28 cellular contexts compared by ENCODE assay signal in genomic region chr3:122405015-122405414, GRCh38.
"Had no signal": no experiment of that assay in that cellular context is flagged by ENCODE, and none has a peak within 500 bp of the region (broad histone marks: within the 10 kb centered on the region; RNA-seq: fewer than 3 reads in every experiment).

No MANE protein-coding gene starts in this region.

- H3K9me3 ChIP-seq: colonic mucosa, esophagus muscularis mucosa, heart right ventricle, lower lobe of right lung, ovary, right lobe of liver, spleen, thoracic aorta, tibial nerve, upper lobe of left lung had no signal

- H3K4me1 Mint-ChIP-seq: endodermal cell, nephron progenitor cell had no signal

- H3K4me1 ChIP-seq: colonic mucosa, esophagus muscularis mucosa, foreskin keratinocyte, lower lobe of right lung, tibial nerve, upper lobe of left lung had no signal

- H3K27me3 ChIP-seq: colonic mucosa, esophagus muscularis mucosa, foreskin keratinocyte, heart right ventricle, ovary, right lobe of liver, spleen, tibial nerve, upper lobe of left lung had no signal

- H3K9me3 Mint-ChIP-seq: central memory CD8-positive, alpha-beta T cell; dendritic cell treated with granulocyte-macrophage colony-stimulating factor and Interleukin-4, amounts not matched to agents 40 ng/mL and 50 ng/mL, for 4 days; endodermal cell; naive thymus-derived CD8-positive, alpha-beta T cell; nephron progenitor cell; stimulated activated naive B cell treated with anti-CD40 and anti-IgM and Interleukin-4, amounts not matched to agents 10 μg/mL and 1 μg/mL and 100 μg/mL, for 72 hours; stimulated activated naive CD8-positive, alpha-beta T cell treated with anti-CD3 and anti-CD28 coated beads, Interleukin-15, Interleukin-2, amounts not matched to agents 100 ng/mL and 50 ng/mL, for 24 hours had no signal

- H3K36me3 ChIP-seq: ovary had no signal

- FAIRE-seq: islet of Langerhans, urothelium cell line had no signal

- H3K27ac ChIP-seq: colonic mucosa, esophagus muscularis mucosa, foreskin keratinocyte, lower lobe of right lung, ovary, right lobe of liver, thoracic aorta, tibial nerve, upper lobe of left lung had no signal

- H3K27me3 Mint-ChIP-seq: central memory CD8-positive, alpha-beta T cell; dendritic cell treated with granulocyte-macrophage colony-stimulating factor and Interleukin-4, amounts not matched to agents 40 ng/mL and 50 ng/mL, for 4 days; naive thymus-derived CD8-positive, alpha-beta T cell; stimulated activated naive B cell treated with anti-CD40 and anti-IgM and Interleukin-4, amounts not matched to agents 10 μg/mL and 1 μg/mL and 100 μg/mL, for 72 hours; stimulated activated naive CD8-positive, alpha-beta T cell treated with anti-CD3 and anti-CD28 coated beads, Interleukin-15, Interleukin-2, amounts not matched to agents 100 ng/mL and 50 ng/mL, for 24 hours had no signal

- H3K27ac Mint-ChIP-seq: dendritic cell treated with granulocyte-macrophage colony-stimulating factor and Interleukin-4, amounts not matched to agents 40 ng/mL and 50 ng/mL, for 4 days; endodermal cell; nephron progenitor cell had no signal

- ATAC-seq: foreskin keratinocyte; left cardiac atrium; left ventricle myocardium superior; lower lobe of right lung; naive thymus-derived CD8-positive, alpha-beta T cell; stimulated activated naive B cell treated with anti-CD40 and anti-IgM and Interleukin-4, amounts not matched to agents 10 μg/mL and 1 μg/mL and 100 μg/mL, for 72 hours had no signal

- H3K4me3 Mint-ChIP-seq: central memory CD8-positive, alpha-beta T cell; dendritic cell treated with granulocyte-macrophage colony-stimulating factor and Interleukin-4, amounts not matched to agents 40 ng/mL and 50 ng/mL, for 4 days; endodermal cell; naive thymus-derived CD8-positive, alpha-beta T cell; nephron progenitor cell; stimulated activated naive B cell treated with anti-CD40 and anti-IgM and Interleukin-4, amounts not matched to agents 10 μg/mL and 1 μg/mL and 100 μg/mL, for 72 hours; stimulated activated naive CD8-positive, alpha-beta T cell treated with anti-CD3 and anti-CD28 coated beads, Interleukin-15, Interleukin-2, amounts not matched to agents 100 ng/mL and 50 ng/mL, for 24 hours had no signal

- H3K4me3 ChIP-seq: colonic mucosa, esophagus muscularis mucosa, heart right ventricle, lower lobe of right lung, ovary, right lobe of liver, spleen, thoracic aorta, tibial nerve, upper lobe of left lung had no signal

- DNase-seq: colonic mucosa; effector CD8-positive, alpha-beta T cell; endodermal cell; foreskin keratinocyte; glutamatergic neuron; heart right ventricle; hippocampal formation; left cardiac atrium; left ventricle myocardium superior; lower lobe of right lung; naive thymus-derived CD8-positive, alpha-beta T cell; nephron progenitor cell; nucleus accumbens; ovary; posterior cingulate gyrus; right lobe of liver; spleen; stimulated activated CD4-positive, alpha-beta T cell treated with anti-CD3 and anti-CD28 coated beads, Interleukin-4, amount 100 ng/mL, for 4 hours; stimulated activated naive B cell treated with anti-CD40 and anti-IgM and Interleukin-4, amounts not matched to agents 10 μg/mL and 1 μg/mL and 100 μg/mL, for 72 hours; upper lobe of left lung had no signal
